In genomic region chr15:34987982-34988873, GRCh38 we compare ENCODE assay signal across 8 cellular contexts. TPM values are rescaled to one million over a fixed set of nuclear protein-coding genes. Genes with fewer than 3 reads are reported as not detected.
DNase-seq lines count a peak whose midpoint lies in the region; ATAC-seq and TF ChIP-seq lines count a peak whose summit lies in the region.

TSS of gene ZNF770 (minus strand) at chr15:34988287. CDS start at chr15:34983434, 4,853 bp downstream.

- no peaks in the 10 kb centered on the region for H4K20me1 ChIP-seq in mammary epithelial cell (ENCODE audit: insufficient read depth, low read length)

- H3K4me3 ChIP-seq in WI38 (ENCODE audit: low read depth, low read length) (peak within 1 kb of the TSS; percentile 98), mammary epithelial cell (replicated peaks in 1 of 3; ENCODE audit: insufficient read depth in 1 of 3, low read depth in 2 of 3, low read length in 3 of 3) (peak within 1 kb of the TSS; percentile 82 to 94 (median 89))

- TF ChIP-seq CTCF in WI38 (IDR thresholded peaks at IDR 0.05; ENCODE audit: low read depth, low read length) (no peak), mammary epithelial cell (conservative IDR thresholded peaks at IDR 0.05 in 1 of 2, IDR thresholded peaks at IDR 0.05 in 1 of 2; ENCODE audit: extremely low read depth in 1 of 2, insufficient read depth in 1 of 2, low read depth in 1 of 2, low read length in 2 of 2) (no peak)

- DNase-seq in 8988T (peak; percentile 48), NCI-H2171 (lab: John Stamatoyannopoulos, UW) (peak; percentile 78), mammary epithelial cell (peak; percentile 75), immature natural killer cell (peak; percentile 82 to 86 (median 84)), smooth muscle cell of the brain vasculature (ENCODE audit: low read depth, low spot score) (peak; percentile 52)

- H3K4me1 ChIP-seq in mammary epithelial cell (ENCODE audit: insufficient read depth, low read length): peaks cover 26% of the 10 kb centered on the region

- H3K4me1 Mint-ChIP-seq in immature natural killer cell: peaks cover 40 to 51% of the 10 kb centered on the region in 2 donors

- ATAC-seq in GM18858 (IDR thresholded peaks at IDR 0.05; ENCODE audit: unreplicated experiment) (peak; percentile 58), HG03066 (IDR thresholded peaks at IDR 0.05; ENCODE audit: low read depth, unreplicated experiment) (peak; percentile 67)

- CTCF ChIA-PET in mammary epithelial cell (lab: Charles Lee; ENCODE audit: low non-redundant PET): interaction anchor here (0.9 kb wide), 1 partner anchor 19 kb away, joined by 13 read pairs; the partner anchor contains the start of gene AQR

- peak within 1 kb of the TSS; percentile 98 for H3K9ac ChIP-seq in mammary epithelial cell (ENCODE audit: insufficient read depth, low read length)

- no peaks in the 10 kb centered on the region for H3K36me3 Mint-ChIP-seq in immature natural killer cell

- in situ Hi-C loops in mammary epithelial cell (cut with MboI; ENCODE audit: low sequenced_read_pairs in 2 of 2): no loop called here

- peak within 1 kb of the TSS; percentile 94 to 99 (median 97) for H3K4me3 Mint-ChIP-seq in immature natural killer cell

- H3K27ac Mint-ChIP-seq in immature natural killer cell: peak within 1 kb of the TSS; percentile 97 to 99 (median 98)

- H2AFZ ChIP-seq in mammary epithelial cell (ENCODE audit: low read depth, low read length): peak within 1 kb of the TSS; percentile 100

- H3K79me2 ChIP-seq in mammary epithelial cell (ENCODE audit: insufficient read depth, low read length): peaks cover 46% of the 10 kb centered on the region

- 2% methylated on average over 47 of the region's 63 CpGs for WGBS in mammary epithelial cell (ENCODE audit: low coverage, missing lambda C conversion rate)

- H3K9me3 ChIP-seq in mammary epithelial cell (replicated peaks; ENCODE audit: insufficient read depth, low read length): no peaks in the 10 kb centered on the region

- dilution Hi-C loops in mammary epithelial cell (cut with HindIII; ENCODE audit: low sequenced_read_pairs): no loop called here

- H3K36me3 ChIP-seq in mammary epithelial cell (ENCODE audit: insufficient read depth, low read length): peaks cover 2% of the 10 kb centered on the region

- no peaks in the 10 kb centered on the region for H3K9me3 Mint-ChIP-seq in immature natural killer cell

- H3K27me3 Mint-ChIP-seq in immature natural killer cell (ENCODE audit: low read depth in 3 of 3): peaks cover 8 to 21% (median 12%) of the 10 kb centered on the region in 3 donors

- H3K4me2 ChIP-seq in mammary epithelial cell (ENCODE audit: insufficient read depth, low read depth, low read length): peak within 1 kb of the TSS; percentile 97

- peak within 1 kb of the TSS; percentile 97 for H3K27ac ChIP-seq in mammary epithelial cell (ENCODE audit: insufficient read depth, low read depth, low read length)

- TSS peak; percentile 35 for BruUV-seq in mammary epithelial cell (replicated peaks; lab: Mats Ljungman, UMichigan)

- intact Hi-C loops in mammary epithelial cell (cut with micrococcal nuclease): loop anchor here (2.0 kb wide), 1 partner anchor 19 kb away; the partner anchor contains the start of gene AQR

- no peaks in the 10 kb centered on the region for H3K27me3 ChIP-seq in mammary epithelial cell (ENCODE audit: insufficient read depth, low read length)

RNA-seq across cellular contexts. Expression of gene ZNF770, which starts in this region (rescaled TPM):
- total RNA-seq in mammary epithelial cell: 10 to 100 TPM; 41.7 to 45.3 TPM
- polyA plus RNA-seq in mammary epithelial cell (14.2 TPM), immature natural killer cell (10 to 100 TPM; 38.8 to 59.7 (median 40.6) TPM)
- 8.1 TPM for polyA minus RNA-seq in mammary epithelial cell

Comparison
In these comparisons a context has a peak if more than half of its experiments do, and no peak if none do; other contexts are left out.
1. Peak in every context shown above with its lines: DNase-seq, ATAC-seq, H3K4me3 ChIP-seq and H3K27ac ChIP-seq.